In the genomic region with DNA sequence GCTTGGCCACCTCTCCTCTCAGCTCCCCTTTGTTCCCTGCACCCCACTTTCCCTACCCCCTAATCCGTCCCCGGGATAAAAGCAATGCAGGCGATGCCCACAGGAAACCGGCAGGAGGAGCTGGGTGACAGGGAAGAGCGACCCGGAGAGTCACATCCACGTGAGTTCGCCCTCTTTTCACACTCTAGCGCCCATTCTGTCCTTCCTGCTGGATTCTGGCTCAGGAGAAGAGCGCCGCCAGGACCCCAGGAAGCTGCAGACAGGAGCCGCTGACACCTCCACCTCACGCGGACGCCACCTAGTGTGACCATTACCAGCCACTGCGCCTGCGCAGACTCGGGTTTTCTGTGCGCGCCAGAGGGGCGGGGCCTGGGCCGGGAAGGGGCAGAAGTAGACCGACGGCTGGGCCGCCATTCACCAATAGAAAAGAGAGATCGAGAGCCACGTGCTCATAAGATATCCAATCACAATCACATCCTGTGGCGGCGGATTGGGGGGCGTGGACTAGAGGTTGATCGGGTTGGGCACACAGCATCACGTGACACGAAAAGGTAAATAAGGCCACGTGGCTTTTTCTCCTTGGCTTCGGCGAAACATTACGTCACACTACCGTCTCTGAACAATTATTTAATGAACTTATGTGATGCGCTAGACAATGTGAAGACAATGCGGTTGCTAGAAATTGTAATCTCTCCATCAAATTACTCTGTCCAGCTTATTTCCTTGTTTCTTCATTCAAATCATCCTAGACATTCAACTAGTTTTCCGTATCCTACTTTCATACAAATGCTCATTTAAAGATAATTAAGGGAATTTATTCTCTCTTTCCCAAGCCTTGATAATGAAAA, we compare ENCODE assay signal across 8 cellular contexts. TPM values are rescaled to one million over a fixed set of nuclear protein-coding genes. Genes with fewer than 3 reads are reported as not detected.
DNase-seq lines count a peak whose midpoint lies in the region; ATAC-seq, FAIRE-seq and TF ChIP-seq lines count a peak whose summit lies in the region.

No MANE protein-coding gene starts in this region.

- peaks cover 3% of the 10 kb centered on the region for H3K27me3 Mint-ChIP-seq in chondrocyte (ENCODE audit: low read depth)

- DNase-seq in AML-193 (lab: John Stamatoyannopoulos, UW) (peak; percentile 98 to 99), NCI-H446 (lab: John Stamatoyannopoulos, UW) (peak; percentile 95 to 99), chondrocyte (ENCODE audit: low spot score) (peak; percentile 99), kidney (peak; percentile 100)
- DNase-seq in activated CD4-positive, CD25-positive, alpha-beta regulatory T cell treated with anti-CD3 and anti-CD28 coated beads, Interleukin-2, amount 50 U/mL, for 72 hours = peak; percentile 100
- DNase-seq in stimulated activated CD4-positive, alpha-beta T cell treated with anti-CD3 and anti-CD28 coated beads, Interleukin-15, amount 100 ng/mL, for 24 hours = peak; percentile 100

- no peaks in the 10 kb centered on the region for H3K36me3 ChIP-seq in kidney (ENCODE audit: control insufficient read depth in 1 of 2, insufficient read depth in 2 of 2, low read length in 2 of 2)

- no peaks in the 10 kb centered on the region for H3K9me3 Mint-ChIP-seq in chondrocyte (ENCODE audit: low read depth)

- FAIRE-seq in kidney (lab: Jason Lieb, UNC) = peak; percentile 99

- peak overlapping the region; percentile 83 to 86 for H3K27ac ChIP-seq in kidney (ENCODE audit: low read depth in 2 of 2, low read length in 2 of 2)

- intact Hi-C loops in kidney (cut with DNase I) = no loop called here

- H3K9me3 ChIP-seq in kidney (ENCODE audit: control insufficient read depth in 1 of 2, low read length in 2 of 2) = no peaks in the 10 kb centered on the region

- H3K4me1 ChIP-seq in kidney (ENCODE audit: control insufficient read depth in 1 of 2, insufficient read depth in 1 of 2, low read depth in 1 of 2, low read length in 2 of 2) = peaks cover 3 to 8% of the 10 kb centered on the region in 2 donors

- TF ChIP-seq CTCF in chondrocyte (IDR thresholded peaks at IDR 0.05) (peak; percentile 88), kidney (IDR thresholded peaks at IDR 0.05; ENCODE audit: borderline replicate concordance, extremely low read depth, insufficient read depth) (peak; percentile 26)

- H3K9ac ChIP-seq in kidney (ENCODE audit: low read length in 2 of 2) = peak overlapping the region; percentile 70 to 86

- H3K4me3 ChIP-seq in kidney (ENCODE audit: low read length in 2 of 2) = peak overlapping the region; percentile 72 to 76

- H3K4me3 Mint-ChIP-seq in chondrocyte (ENCODE audit: unreplicated experiment) = peak overlapping the region; percentile 88

- no peaks in the 10 kb centered on the region for H3K36me3 Mint-ChIP-seq in chondrocyte (ENCODE audit: low read depth)

- peaks cover 13% of the 10 kb centered on the region for H3K4me1 Mint-ChIP-seq in chondrocyte (ENCODE audit: low read depth)

- peak overlapping the region; percentile 99 for H3K27ac Mint-ChIP-seq in chondrocyte (ENCODE audit: unreplicated experiment)

- ATAC-seq in GM19035 (IDR thresholded peaks at IDR 0.05; ENCODE audit: unreplicated experiment) (peak; percentile 98), HG03354 (IDR thresholded peaks at IDR 0.05; ENCODE audit: poor library complexity, severe bottlenecking, unreplicated experiment) (peak; percentile 100)

RNA-seq across cellular contexts. Expression of gene PLA2G1B, which starts 10.1 kb away (rescaled TPM):
- total RNA-seq in chondrocyte (0.42 to 1.1 TPM in 2 of 3 replicates, not detected in the other), kidney (not detected)
- polyA plus RNA-seq in kidney (ENCODE audit: insufficient read depth, low read depth, low replicate concordance) = not detected

RNA-seq across cellular contexts. Expression of gene SIRT4, which starts 15.4 kb away (rescaled TPM):
- total RNA-seq in chondrocyte (2.2 to 2.4 TPM (median 2.2 TPM) in 3 replicates), kidney (1.5 TPM)
- 8.1 TPM for polyA plus RNA-seq in kidney (ENCODE audit: insufficient read depth, low read depth, low replicate concordance)

RNA-seq across cellular contexts. Expression of gene RNU4-1, which starts 24.4 kb away (rescaled TPM):
- total RNA-seq in chondrocyte = 1,613 to 1,880 TPM (median 1,738 TPM) in 3 replicates
- 3,016 TPM for total RNA-seq in kidney
- polyA plus RNA-seq in kidney (ENCODE audit: insufficient read depth, low read depth, low replicate concordance) = not detected

RNA-seq across cellular contexts. Expression of gene RNU4-2, which starts 25.8 kb away (rescaled TPM):
- total RNA-seq in chondrocyte = 4,282 to 4,899 TPM (median 4,793 TPM) in 3 replicates
- 18,412 TPM for total RNA-seq in kidney
- polyA plus RNA-seq in kidney (ENCODE audit: insufficient read depth, low read depth, low replicate concordance) = not detected

RNA-seq across cellular contexts. Expression of gene MSI1, which starts 51.5 kb away (rescaled TPM):
- total RNA-seq in chondrocyte (2.5 to 2.8 TPM (median 2.6 TPM) in 3 replicates), kidney (1.3 TPM)
- polyA plus RNA-seq in kidney (ENCODE audit: insufficient read depth, low read depth, low replicate concordance) = 0.80 TPM

Comparison
In these comparisons a context has a peak if more than half of its experiments do, and no peak if none do; other contexts are left out.
1. Peak in every context shown above with its lines: DNase-seq, ATAC-seq, H3K4me3 ChIP-seq and H3K27ac ChIP-seq.